ENCODE assay signal across 8 cellular contexts in the genomic region with DNA sequence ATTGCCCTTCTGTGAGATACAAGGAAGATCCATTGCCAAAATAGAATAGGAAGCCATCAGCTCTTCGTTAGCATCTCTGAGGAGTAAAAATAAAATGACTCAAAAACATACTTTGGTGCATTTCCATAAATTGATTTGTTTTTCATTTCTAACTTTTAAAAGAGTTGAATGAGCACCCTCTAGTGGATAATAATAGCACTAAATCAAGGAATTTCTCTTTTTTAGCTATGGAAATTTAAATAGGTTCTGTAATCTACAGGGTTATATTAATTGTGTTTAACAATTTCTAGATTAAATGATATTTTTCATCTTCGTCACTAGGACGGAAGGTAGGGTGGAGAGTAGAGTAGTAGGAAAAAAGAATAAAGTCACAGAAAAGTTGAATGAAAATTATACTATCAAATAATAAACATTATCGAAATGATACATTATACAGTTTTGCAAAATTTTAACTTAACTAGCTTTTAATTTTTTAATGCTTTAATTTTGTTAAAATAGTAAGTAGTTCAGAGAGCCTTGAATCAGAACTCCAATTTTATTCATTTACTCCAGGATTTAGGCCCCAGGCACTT. TPM values are rescaled to one million over a fixed set of nuclear protein-coding genes. Genes with fewer than 3 reads are reported as not detected.
DNase-seq lines count a peak whose midpoint lies in the region; ATAC-seq and TF ChIP-seq lines count a peak whose summit lies in the region.

No MANE protein-coding gene starts in this region.

- H3K4me3 Mint-ChIP-seq in activated naive CD4-positive, alpha-beta T cell treated with anti-CD3 and anti-CD28 coated beads for 36 hours = no peak overlapping the region

- no peak overlapping the region for H2BK5ac ChIP-seq in IMR-90 (ENCODE audit: low read depth, low read length, poor library complexity, severe bottlenecking)

- H2BK15ac ChIP-seq in IMR-90 (ENCODE audit: low read depth, low read length) = no peak overlapping the region

- peak; percentile 41 for DNase-seq in COLO829 (ENCODE audit: low spot score)
- peak; percentile 39 for DNase-seq in IMR-90
- DNase-seq in ascending aorta (ENCODE audit: low spot score in 2 of 2) = no peak
- no peak for DNase-seq in right lobe of liver
- no peak for DNase-seq in activated naive CD4-positive, alpha-beta T cell treated with anti-CD3 and anti-CD28 coated beads for 36 hours
- DNase-seq in activated CD4-positive, alpha-beta T cell treated with anti-CD3 and anti-CD28 coated beads for 48 hours = no peak
- DNase-seq in OCI-M2 (lab: John Stamatoyannopoulos, UW; ENCODE audit: unreplicated experiment) = no peak
- no peak for DNase-seq in activated CD4-positive, alpha-beta T cell treated with anti-CD3 and anti-CD28 coated beads for 1 hour

- TF ChIP-seq POLR2A in IMR-90 (IDR thresholded peaks at IDR 0.05; ENCODE audit: low read depth, low read length) = no peak
- TF ChIP-seq POLR2A in right lobe of liver (IDR thresholded peaks at IDR 0.05) = no peak

- peaks cover 5% of the 10 kb centered on the region for H3K9me3 Mint-ChIP-seq in activated naive CD4-positive, alpha-beta T cell treated with anti-CD3 and anti-CD28 coated beads for 36 hours

- H4K5ac ChIP-seq in IMR-90 (ENCODE audit: low read depth, low read length) = no peak overlapping the region

- ATAC-seq in IMR-90 (ENCODE audit: low read depth) (no peak; the same call in none of the 2 replicates), right lobe of liver (peak in 3 of 4 donors; percentile 49 to 55 (median 55))

- dilution Hi-C loops in IMR-90 (cut with HindIII; ENCODE audit: low sequenced_read_pairs, unreplicated experiment) = no loop called here

- H3K4me1 ChIP-seq in IMR-90 (ENCODE audit: control insufficient read depth, insufficient read depth, low read length) = no peaks in the 10 kb centered on the region; the same call in 1 of the 2 replicates
- peaks cover 0 to 10% of the 10 kb centered on the region in 2 donors for H3K4me1 ChIP-seq in ascending aorta
- peaks cover 0 to 4% (median 0%) of the 10 kb centered on the region in 4 donors for H3K4me1 ChIP-seq in right lobe of liver

- H3K9me1 ChIP-seq in IMR-90 (ENCODE audit: insufficient read depth, low read length) = no peaks in the 10 kb centered on the region

- BruUV-seq in IMR-90 (replicated peaks; lab: Mats Ljungman, UMichigan) = no TSS peak

- no peak overlapping the region for H3K23ac ChIP-seq in IMR-90 (ENCODE audit: low read depth, low read length)

- H2AK9ac ChIP-seq in IMR-90 (replicated peaks; ENCODE audit: low read depth, low read length, poor library complexity) = no peak overlapping the region

- H3K9ac ChIP-seq in IMR-90 (ENCODE audit: low read depth, low read length) = peak overlapping the region; percentile 31; the same call in 1 of the 2 replicates

- H4K8ac ChIP-seq in IMR-90 (ENCODE audit: low read depth in 2 of 2, low read length in 2 of 2) = no peak overlapping the region

- no peak overlapping the region for H4K91ac ChIP-seq in IMR-90 (ENCODE audit: insufficient read depth, low read depth, low read length)

- no peaks in the 10 kb centered on the region for H4K20me1 ChIP-seq in IMR-90 (ENCODE audit: insufficient read depth, low read length)

- peaks cover 76% of the 10 kb centered on the region for H3K4me1 Mint-ChIP-seq in activated naive CD4-positive, alpha-beta T cell treated with anti-CD3 and anti-CD28 coated beads for 36 hours (ENCODE audit: low read depth)

- H3K27me3 ChIP-seq in IMR-90 (ENCODE audit: control insufficient read depth, insufficient read depth, low read length) (no peaks in the 10 kb centered on the region), ascending aorta (no peaks in the 10 kb centered on the region), right lobe of liver (no peaks in the 10 kb centered on the region)

- no peak overlapping the region for H3K18ac ChIP-seq in IMR-90 (ENCODE audit: low read depth, low read length)

- no peak overlapping the region for H2AFZ ChIP-seq in IMR-90 (replicated peaks; ENCODE audit: low read length, poor library complexity)

- TF ChIP-seq RAD21 in IMR-90 (IDR thresholded peaks at IDR 0.05; ENCODE audit: low read length) = peak; percentile 49

- no peak overlapping the region; the same call in 1 of the 2 replicates for H3K27ac ChIP-seq in IMR-90 (ENCODE audit: insufficient read depth, low read length)
- no peak overlapping the region for H3K27ac ChIP-seq in ascending aorta
- H3K27ac ChIP-seq in right lobe of liver = no peak overlapping the region

- H3K79me1 ChIP-seq in IMR-90 (ENCODE audit: low read depth in 1 of 2, low read length in 2 of 2) = peaks cover 12 to 17% of the 10 kb centered on the region in 2 experiments; a peak in 3 of 4 replicates

- H3K36me3 ChIP-seq in IMR-90 (ENCODE audit: control insufficient read depth, insufficient read depth, low read length) (peaks cover 6% of the 10 kb centered on the region), ascending aorta (peaks cover 7 to 21% of the 10 kb centered on the region in 2 donors), right lobe of liver (peaks cover 0 to 3% (median 0%) of the 10 kb centered on the region in 4 donors)

- H3K36me3 Mint-ChIP-seq in activated naive CD4-positive, alpha-beta T cell treated with anti-CD3 and anti-CD28 coated beads for 36 hours (ENCODE audit: low read depth) = peaks cover 50% of the 10 kb centered on the region

- intact Hi-C loops in IMR-90 (cut with micrococcal nuclease) = loop anchor here (1.0 to 10.0 kb wide), 2 partner anchors 65 to 225 kb away; no protein-coding TSS in a partner anchor
- intact Hi-C loops in ascending aorta (cut with DNase I) = loop anchor here (10.0 kb wide), 1 partner anchor 165 kb away; no protein-coding TSS in a partner anchor
- intact Hi-C loops in right lobe of liver (cut with DNase I) = loop anchor here in 1 of 2 donors (10.0 kb wide), 1 partner anchor 65 kb away; no protein-coding TSS in a partner anchor
- intact Hi-C loops in activated naive CD4-positive, alpha-beta T cell treated with anti-CD3 and anti-CD28 coated beads for 36 hours (cut with micrococcal nuclease) = loop anchor here (1.0 kb wide), 2 partner anchors 58 to 65 kb away; no protein-coding TSS in a partner anchor

- no peak overlapping the region for H2BK120ac ChIP-seq in IMR-90 (ENCODE audit: low read depth, low read length)

- CTCF ChIA-PET in IMR-90 (lab: Yijun Ruan, JAX) = interaction anchor here (0.7 to 1.6 kb wide), 7 partner anchors 10 to 81 kb away, joined by 3 to 9 read pairs (median 5); no protein-coding TSS in a partner anchor
- CTCF ChIA-PET in activated naive CD4-positive, alpha-beta T cell treated with anti-CD3 and anti-CD28 coated beads for 36 hours (lab: Charles Lee) = interaction anchor here (0.7 to 3.1 kb wide), 16 partner anchors 11 to 813 kb away, joined by 3 to 30 read pairs (median 5); no protein-coding TSS in a partner anchor

- POLR2A ChIA-PET in IMR-90 (lab: Charles Lee; ENCODE audit: unreplicated experiment) = no interaction called here

- no peaks in the 10 kb centered on the region for H3K9me3 ChIP-seq in IMR-90 (ENCODE audit: control insufficient read depth, insufficient read depth, low read length)
- H3K9me3 ChIP-seq in ascending aorta = no peaks in the 10 kb centered on the region
- H3K9me3 ChIP-seq in right lobe of liver = no peaks in the 10 kb centered on the region

- H3K4me3 ChIP-seq in IMR-90 (ENCODE audit: insufficient read depth, low read depth, low read length) = no peak overlapping the region
- no peak overlapping the region for H3K4me3 ChIP-seq in ascending aorta
- no peak overlapping the region for H3K4me3 ChIP-seq in right lobe of liver

- no peak overlapping the region for H2BK20ac ChIP-seq in IMR-90 (ENCODE audit: low read depth, low read length)

- H3K14ac ChIP-seq in IMR-90 (replicated peaks; ENCODE audit: low read depth, low read length) = no peak overlapping the region

- no CpG with 5 or more reads among the region's 4 CpGs for WGBS in IMR-90 (ENCODE audit: extremely low coverage in 2 of 2, insufficient read length in 1 of 2), 2 experiments
- 29% methylated on average over 4 of the region's 4 CpGs for WGBS in right lobe of liver (ENCODE audit: insufficient coverage, low coverage, low lambda C conversion rate, missing lambda C conversion rate)

- in situ Hi-C loops in IMR-90 (cut with MboI; ENCODE audit: low sequenced_read_pairs) = loop anchor here (5.0 kb wide), 1 partner anchor 62 kb away; no protein-coding TSS in a partner anchor

- H3K4me2 ChIP-seq in IMR-90 (ENCODE audit: low read depth, low read length) = no peak overlapping the region

- TF ChIP-seq CTCF in IMR-90 (conservative IDR thresholded peaks at IDR 0.05; ENCODE audit: low read depth, low read length) = peak; percentile 58
- peak; percentile 42 to 63 (median 56) for TF ChIP-seq CTCF in ascending aorta (IDR thresholded peaks at IDR 0.05)
- TF ChIP-seq CTCF in right lobe of liver (IDR thresholded peaks at IDR 0.05) = peak; percentile 54 to 72 (median 66)

- no peak overlapping the region for H3K56ac ChIP-seq in IMR-90 (ENCODE audit: extremely low read depth, insufficient read depth, low read length)

- H3K4ac ChIP-seq in IMR-90 (ENCODE audit: low read depth, low read length) = no peak overlapping the region

- no peak overlapping the region for H3K27ac Mint-ChIP-seq in activated naive CD4-positive, alpha-beta T cell treated with anti-CD3 and anti-CD28 coated beads for 36 hours

- H2AK5ac ChIP-seq in IMR-90 (ENCODE audit: low read depth, low read length) = no peak overlapping the region

- no peaks in the 10 kb centered on the region for H3K27me3 Mint-ChIP-seq in activated naive CD4-positive, alpha-beta T cell treated with anti-CD3 and anti-CD28 coated beads for 36 hours (ENCODE audit: low read depth)

RNA-seq across cellular contexts. Expression of a gene that starts 6.5 kb away (rescaled TPM):
- 6.8 and 11.1 TPM in 2 replicates for total RNA-seq in IMR-90 (2012; rRNA removed)
- polyA plus RNA-seq in IMR-90 (2012; rRNA removed) = 4.9 TPM in 2 replicates
- polyA plus RNA-seq in IMR-90 (2012; cell fraction: cytosol; rRNA removed) = 1.2 and 1.6 TPM in 2 replicates
- 0.98 and 3.2 TPM in 2 replicates for polyA plus RNA-seq in IMR-90 (2012; cell fraction: nucleus; rRNA removed; ENCODE audit: low replicate concordance)
- total RNA-seq in ascending aorta = 17.1 TPM
- total RNA-seq in right lobe of liver = 1 to 10 TPM; 4.9 to 6.2 (median 5.6) TPM
- total RNA-seq in activated naive CD4-positive, alpha-beta T cell treated with anti-CD3 and anti-CD28 coated beads for 36 hours = 10 to 100 TPM; 10.9 to 15.8 TPM

RNA-seq across cellular contexts. Expression of a gene that starts 6.6 kb away (rescaled TPM):
- total RNA-seq in IMR-90 (2012; rRNA removed) (2.3 and 3.9 TPM in 2 replicates), ascending aorta (1.1 TPM), right lobe of liver (1 to 10 TPM; 3.3 to 5.7 (median 4.1) TPM)
- polyA plus RNA-seq in IMR-90 (2012; rRNA removed) = 0.95 and 1.1 TPM in 2 replicates
- 0.31 and 0.42 TPM in 2 replicates for polyA plus RNA-seq in IMR-90 (2012; cell fraction: cytosol; rRNA removed)
- polyA plus RNA-seq in IMR-90 (2012; cell fraction: nucleus; rRNA removed; ENCODE audit: low replicate concordance) = 0.17 and 0.34 TPM in 2 replicates
- 1 to 10 TPM; 4.5 to 5.3 TPM for total RNA-seq in activated naive CD4-positive, alpha-beta T cell treated with anti-CD3 and anti-CD28 coated beads for 36 hours

RNA-seq across cellular contexts. Expression of a gene that starts 40.9 kb away (rescaled TPM):
- total RNA-seq in IMR-90 (2012; rRNA removed) (not detected in 2 replicates), ascending aorta (not detected), right lobe of liver (not detected)
- not detected in 2 replicates for polyA plus RNA-seq in IMR-90 (2012; rRNA removed)
- not detected in 2 replicates for polyA plus RNA-seq in IMR-90 (2012; cell fraction: cytosol; rRNA removed)
- not detected in 2 replicates for polyA plus RNA-seq in IMR-90 (2012; cell fraction: nucleus; rRNA removed; ENCODE audit: low replicate concordance)
- total RNA-seq in activated naive CD4-positive, alpha-beta T cell treated with anti-CD3 and anti-CD28 coated beads for 36 hours = not detected

Comparison
In these comparisons a context has a peak if more than half of its experiments do, and no peak if none do; other contexts are left out.
1. DNase-seq: peak in COLO829 (single experiment) and IMR-90 (single experiment); none in ascending aorta (0 of 2), right lobe of liver (0 of 3), activated naive CD4-positive, alpha-beta T cell treated with anti-CD3 and anti-CD28 coated beads for 36 hours (single experiment), activated CD4-positive, alpha-beta T cell treated with anti-CD3 and anti-CD28 coated beads for 48 hours (single experiment), OCI-M2 (single experiment) and activated CD4-positive, alpha-beta T cell treated with anti-CD3 and anti-CD28 coated beads for 1 hour (single experiment).
2. Peak in every context shown above with its lines, with median percentiles within 50 percentile points of each other: CTCF ChIP-seq.